In genomic region chr7:2821842-2822507, GRCh38 we compare ENCODE assay signal across 8 cellular contexts. TPM values are rescaled to one million over a fixed set of nuclear protein-coding genes. Genes with fewer than 3 reads are reported as not detected.
DNase-seq lines count a peak whose midpoint lies in the region; ATAC-seq and TF ChIP-seq lines count a peak whose summit lies in the region.

No MANE protein-coding gene starts in this region.

- POLR2A ChIA-PET in CD4-positive, alpha-beta T cell (lab: Charles Lee), result no interaction called here

- H3K4me1 ChIP-seq in mammary epithelial cell (ENCODE audit: insufficient read depth, low read length), result peaks cover 47% of the 10 kb centered on the region

- no peaks in the 10 kb centered on the region for H3K9me3 Mint-ChIP-seq in CD4-positive, alpha-beta T cell

- H3K9me3 ChIP-seq in mammary epithelial cell (replicated peaks; ENCODE audit: insufficient read depth, low read length), result no peaks in the 10 kb centered on the region
- H3K9me3 ChIP-seq in CD4-positive, alpha-beta T cell (ENCODE audit: control insufficient read depth, low read length), result no peaks in the 10 kb centered on the region

- in situ Hi-C loops in mammary epithelial cell (cut with MboI; ENCODE audit: low sequenced_read_pairs in 2 of 2), result no loop called here

- H2AFZ ChIP-seq in mammary epithelial cell (ENCODE audit: low read depth, low read length), result no peak overlapping the region

- no peaks in the 10 kb centered on the region for H4K20me1 ChIP-seq in mammary epithelial cell (ENCODE audit: insufficient read depth, low read length)

- TF ChIP-seq CTCF in mammary epithelial cell (conservative IDR thresholded peaks at IDR 0.05 in 1 of 2, IDR thresholded peaks at IDR 0.05 in 1 of 2; ENCODE audit: extremely low read depth in 1 of 2, insufficient read depth in 1 of 2, low read depth in 1 of 2, low read length in 2 of 2), result no peak
- no peak for TF ChIP-seq CTCF in CD4-positive, alpha-beta T cell (IDR thresholded peaks at IDR 0.05)

- intact Hi-C loops in mammary epithelial cell (cut with micrococcal nuclease), result loop anchor here (1.0 to 5.0 kb wide), 2 partner anchors 50 to 64 kb away; no protein-coding TSS in a partner anchor
- intact Hi-C loops in CD4-positive, alpha-beta T cell (cut with DNase I, micrococcal nuclease), result no loop called here

- no peaks in the 10 kb centered on the region for H3K27me3 Mint-ChIP-seq in CD4-positive, alpha-beta T cell

- H3K9ac ChIP-seq in mammary epithelial cell (ENCODE audit: insufficient read depth, low read length), result peak overlapping the region; percentile 71

- H3K4me3 ChIP-seq in mammary epithelial cell (replicated peaks in 1 of 3; ENCODE audit: insufficient read depth in 1 of 3, low read depth in 2 of 3, low read length in 3 of 3), result no peak overlapping the region

- no TSS peak for BruUV-seq in mammary epithelial cell (replicated peaks; lab: Mats Ljungman, UMichigan)

- peaks cover 78% of the 10 kb centered on the region for H3K79me2 ChIP-seq in mammary epithelial cell (ENCODE audit: insufficient read depth, low read length)

- dilution Hi-C loops in mammary epithelial cell (cut with HindIII; ENCODE audit: low sequenced_read_pairs), result no loop called here

- H3K4me1 Mint-ChIP-seq in CD4-positive, alpha-beta T cell (ENCODE audit: low read depth), result peaks cover 43% of the 10 kb centered on the region

- CTCF ChIA-PET in mammary epithelial cell (lab: Charles Lee; ENCODE audit: low non-redundant PET), result interaction anchor here (0.6 to 0.7 kb wide), 2 partner anchors 468 to 1657 kb away, joined by 3 read pairs; no protein-coding TSS in a partner anchor
- CTCF ChIA-PET in CD4-positive, alpha-beta T cell (lab: Charles Lee), result no interaction called here

- WGBS in mammary epithelial cell (ENCODE audit: low coverage, missing lambda C conversion rate), result 64% methylated on average over 10 of the region's 10 CpGs

- peak overlapping the region; percentile 92 for H3K27ac ChIP-seq in mammary epithelial cell (ENCODE audit: insufficient read depth, low read depth, low read length)
- no peak overlapping the region for H3K27ac ChIP-seq in CD4-positive, alpha-beta T cell (ENCODE audit: low read depth, low read length)

- DNase-seq in mammary epithelial cell (peak; percentile 79), non-pigmented ciliary epithelial cell (ENCODE audit: low read depth) (peak; percentile 64), NCI-H2081 treated with DMSO at 0.1 percent for 48 hours (lab: John Stamatoyannopoulos, UW) (no peak), NCI-H128 (lab: John Stamatoyannopoulos, UW; ENCODE audit: unreplicated experiment) (no peak)
- no peak for DNase-seq in CD4-positive, alpha-beta T cell

- no peaks in the 10 kb centered on the region for H3K36me3 ChIP-seq in mammary epithelial cell (ENCODE audit: insufficient read depth, low read length)

- H3K36me3 Mint-ChIP-seq in CD4-positive, alpha-beta T cell (ENCODE audit: low read depth), result peaks cover 5% of the 10 kb centered on the region

- H3K4me3 Mint-ChIP-seq in CD4-positive, alpha-beta T cell, result no peak overlapping the region

- H3K27ac Mint-ChIP-seq in CD4-positive, alpha-beta T cell, result no peak overlapping the region

- peak; percentile 44 for ATAC-seq in GM18907 (IDR thresholded peaks at IDR 0.05; ENCODE audit: unreplicated experiment)
- ATAC-seq in HG03342 (IDR thresholded peaks at IDR 0.05; ENCODE audit: unreplicated experiment), result peak; percentile 58
- no peak for ATAC-seq in CD4-positive, alpha-beta T cell (ENCODE audit: poor library complexity)
- ATAC-seq in GM18870 (IDR thresholded peaks at IDR 0.05; ENCODE audit: unreplicated experiment), result no peak

- no peaks in the 10 kb centered on the region for H3K27me3 ChIP-seq in mammary epithelial cell (ENCODE audit: insufficient read depth, low read length)
- H3K27me3 ChIP-seq in CD4-positive, alpha-beta T cell (ENCODE audit: control insufficient read depth, insufficient read depth, low read length), result no peaks in the 10 kb centered on the region

- peak overlapping the region; percentile 70 for H3K4me2 ChIP-seq in mammary epithelial cell (ENCODE audit: insufficient read depth, low read depth, low read length)

RNA-seq across cellular contexts. Expression of gene GNA12, which starts 22.1 kb away (rescaled TPM):
- 10 to 100 TPM; 26.2 to 46.0 TPM for total RNA-seq in mammary epithelial cell
- polyA plus RNA-seq in mammary epithelial cell, result 67.7 TPM
- polyA minus RNA-seq in mammary epithelial cell, result 60.6 TPM
- 10 to 100 TPM; 16.0 to 16.1 TPM for total RNA-seq in CD4-positive, alpha-beta T cell

Comparison
In these comparisons a context has a peak if more than half of its experiments do, and no peak if none do; other contexts are left out.
1. ATAC-seq: peak in GM18907 (single experiment) and HG03342 (single experiment); none in CD4-positive, alpha-beta T cell (single experiment) and GM18870 (single experiment).
2. DNase-seq: peak in mammary epithelial cell (single experiment) and non-pigmented ciliary epithelial cell (single experiment); none in CD4-positive, alpha-beta T cell (0 of 10), NCI-H2081 treated with DMSO at 0.1 percent for 48 hours (single experiment) and NCI-H128 (single experiment).